Comparison of ENCODE assay signal across 11 cellular contexts in the genomic region with DNA sequence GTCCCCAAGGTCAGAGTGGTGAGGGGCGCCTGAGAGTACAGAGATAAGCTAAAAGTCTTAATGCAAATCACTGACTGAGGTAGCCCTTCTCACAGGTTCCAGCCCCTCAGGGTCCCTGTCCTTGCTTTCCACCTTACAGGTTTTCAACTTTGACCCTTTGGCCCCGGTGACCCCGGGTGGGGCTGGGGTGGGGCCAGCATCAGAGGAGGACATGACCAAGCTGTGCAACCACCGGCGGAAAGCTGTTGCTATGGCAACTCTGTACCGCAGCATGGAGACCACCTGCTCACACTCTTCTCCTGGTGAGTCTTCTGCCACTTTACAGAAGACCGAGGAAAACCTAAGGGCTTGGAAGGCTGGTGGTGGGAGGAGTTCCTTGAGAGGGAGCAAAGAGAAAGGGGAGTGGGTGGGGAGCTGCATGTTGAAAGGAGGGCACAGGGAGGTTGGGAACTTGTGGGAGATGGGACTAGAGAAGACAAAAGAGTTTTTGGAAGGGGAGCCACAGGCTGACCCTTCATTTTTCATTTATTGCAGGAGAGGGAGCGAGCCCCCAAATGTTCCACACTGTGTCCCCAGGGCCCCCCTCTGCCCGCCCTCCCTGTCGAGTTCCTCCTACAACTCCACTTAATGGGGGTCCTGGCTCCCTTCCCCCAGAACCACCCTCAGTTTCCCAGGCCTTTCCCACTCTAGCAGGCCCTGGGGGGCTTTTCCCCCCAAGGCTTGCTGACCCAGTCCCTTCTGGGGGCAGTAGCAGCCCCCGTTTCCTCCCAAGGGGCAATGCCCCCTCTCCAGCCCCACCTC. TPM values are rescaled to one million over a fixed set of nuclear protein-coding genes. Genes with fewer than 3 reads are reported as not detected.
DNase-seq lines count a peak whose midpoint lies in the region; ATAC-seq lines count a peak whose summit lies in the region.
"Had no signal": no experiment of that assay in that cellular context is flagged by ENCODE, and none has a peak within 500 bp of the region (broad histone marks: within the 10 kb centered on the region; RNA-seq: fewer than 3 reads in every experiment).

No MANE protein-coding gene starts in this region.

- H3K27ac Mint-ChIP-seq in activated T-cell treated with anti-CD3 and anti-CD28 coated beads, Interleukin-2, amount 50 U/mL, for 72 hours, result no peak overlapping the region
- peak overlapping the region; percentile 91 for H3K27ac Mint-ChIP-seq in activated naive CD8-positive, alpha-beta T cell
- H3K27ac Mint-ChIP-seq in memory B cell, result peak overlapping the region; percentile 91

- no peak for DNase-seq in activated T-cell treated with anti-CD3 and anti-CD28 coated beads, Interleukin-2, amount 50 U/mL, for 72 hours
- DNase-seq in activated T-cell treated with anti-CD3 and anti-CD28 coated beads, Interleukin-2, amount 50 U/mL, for 1 hour, result no peak
- DNase-seq in memory B cell (ENCODE audit: low spot score in 2 of 2) (no peak), ureter (ENCODE audit: low spot score) (peak; percentile 50), CD1c-positive myeloid dendritic cell (ENCODE audit: extremely low spot score) (no peak), OCI-M1 (lab: John Stamatoyannopoulos, UW) (no peak)
- DNase-seq: DMS79 treated with DMSO at 0.1 percent for 48 hours; NK-92 treated with Interleukin-12 subunit alpha and Interleukin-12 subunit beta, amount 100 ng/mL, for 24 hours had no signal

- H3K4me1 Mint-ChIP-seq in activated T-cell treated with anti-CD3 and anti-CD28 coated beads, Interleukin-2, amount 50 U/mL, for 72 hours (ENCODE audit: low read depth), result peaks cover 41% of the 10 kb centered on the region
- peaks cover 32% of the 10 kb centered on the region for H3K4me1 Mint-ChIP-seq in activated naive CD8-positive, alpha-beta T cell (ENCODE audit: low read depth)
- peaks cover 32% of the 10 kb centered on the region for H3K4me1 Mint-ChIP-seq in memory B cell

- H3K9me3 Mint-ChIP-seq in activated T-cell treated with anti-CD3 and anti-CD28 coated beads, Interleukin-2, amount 50 U/mL, for 72 hours, result no peaks in the 10 kb centered on the region
- no peaks in the 10 kb centered on the region for H3K9me3 Mint-ChIP-seq in activated naive CD8-positive, alpha-beta T cell (ENCODE audit: low read depth)
- no peaks in the 10 kb centered on the region for H3K9me3 Mint-ChIP-seq in memory B cell

- no peaks in the 10 kb centered on the region for H3K27me3 Mint-ChIP-seq in activated T-cell treated with anti-CD3 and anti-CD28 coated beads, Interleukin-2, amount 50 U/mL, for 72 hours (ENCODE audit: low read depth)
- H3K27me3 Mint-ChIP-seq in activated naive CD8-positive, alpha-beta T cell, result no peaks in the 10 kb centered on the region
- no peaks in the 10 kb centered on the region for H3K27me3 Mint-ChIP-seq in memory B cell

- peaks cover 6 to 17% of the 10 kb centered on the region in 2 donors for H3K36me3 Mint-ChIP-seq in activated T-cell treated with anti-CD3 and anti-CD28 coated beads, Interleukin-2, amount 50 U/mL, for 72 hours (ENCODE audit: insufficient read depth in 2 of 2)
- H3K36me3 Mint-ChIP-seq in activated naive CD8-positive, alpha-beta T cell, result no peaks in the 10 kb centered on the region
- H3K36me3 Mint-ChIP-seq in memory B cell, result peaks cover 6% of the 10 kb centered on the region

- peak overlapping the region; percentile 94 to 97 for H3K4me3 Mint-ChIP-seq in activated T-cell treated with anti-CD3 and anti-CD28 coated beads, Interleukin-2, amount 50 U/mL, for 72 hours
- peak overlapping the region; percentile 92 for H3K4me3 Mint-ChIP-seq in activated naive CD8-positive, alpha-beta T cell
- H3K4me3 Mint-ChIP-seq in memory B cell, result no peak overlapping the region

- no peak for ATAC-seq in activated T-cell treated with anti-CD3 and anti-CD28 coated beads, Interleukin-2, amount 50 U/mL, for 72 hours (replicated peaks in 1 of 2)
- ATAC-seq in memory B cell (ENCODE audit: low read depth) (no peak), HG02642 (IDR thresholded peaks at IDR 0.05; ENCODE audit: poor library complexity, unreplicated experiment) (no peak)
- ATAC-seq: mucosa of descending colon had no signal

RNA-seq across cellular contexts. Expression of a gene that starts 2.4 kb away (rescaled TPM):
- total RNA-seq in activated T-cell treated with anti-CD3 and anti-CD28 coated beads, Interleukin-2, amount 50 U/mL, for 72 hours, result 100 to 1,000 TPM; 131 to 148 TPM
- 177 TPM for total RNA-seq in ureter

RNA-seq across cellular contexts. Expression of a gene that starts 4.7 kb away (rescaled TPM):
- 10 to 100 TPM; 64.6 to 71.7 TPM for total RNA-seq in activated T-cell treated with anti-CD3 and anti-CD28 coated beads, Interleukin-2, amount 50 U/mL, for 72 hours
- total RNA-seq in ureter, result 30.8 TPM

RNA-seq across cellular contexts. Expression of a gene that starts 22.0 kb away (rescaled TPM):
- 10 to 100 TPM; 94.9 to 99.0 TPM for total RNA-seq in activated T-cell treated with anti-CD3 and anti-CD28 coated beads, Interleukin-2, amount 50 U/mL, for 72 hours
- total RNA-seq in ureter, result 104 TPM

RNA-seq across cellular contexts. Expression of a gene that starts 24.8 kb away (rescaled TPM):
- total RNA-seq in activated T-cell treated with anti-CD3 and anti-CD28 coated beads, Interleukin-2, amount 50 U/mL, for 72 hours, result 1 to 10 TPM; 3.2 to 5.9 TPM
- 0.99 TPM for total RNA-seq in ureter

RNA-seq across cellular contexts. Expression of a gene that starts 37.1 kb away (rescaled TPM):
- total RNA-seq in activated T-cell treated with anti-CD3 and anti-CD28 coated beads, Interleukin-2, amount 50 U/mL, for 72 hours, result 100 to 1,000 TPM; 575 to 653 TPM
- 327 TPM for total RNA-seq in ureter
